ENCODE assay signal across 1 cellular context in genomic region chr20:63404129-63405085, GRCh38.
TF ChIP-seq lines count a peak whose summit lies in the region.

No MANE protein-coding gene starts in this region.

TF ChIP-seq in HEK293, 187 proteins besides CTCF, POLR2A, EP300 and RAD21:
- TF ChIP-seq, protein P1, sequence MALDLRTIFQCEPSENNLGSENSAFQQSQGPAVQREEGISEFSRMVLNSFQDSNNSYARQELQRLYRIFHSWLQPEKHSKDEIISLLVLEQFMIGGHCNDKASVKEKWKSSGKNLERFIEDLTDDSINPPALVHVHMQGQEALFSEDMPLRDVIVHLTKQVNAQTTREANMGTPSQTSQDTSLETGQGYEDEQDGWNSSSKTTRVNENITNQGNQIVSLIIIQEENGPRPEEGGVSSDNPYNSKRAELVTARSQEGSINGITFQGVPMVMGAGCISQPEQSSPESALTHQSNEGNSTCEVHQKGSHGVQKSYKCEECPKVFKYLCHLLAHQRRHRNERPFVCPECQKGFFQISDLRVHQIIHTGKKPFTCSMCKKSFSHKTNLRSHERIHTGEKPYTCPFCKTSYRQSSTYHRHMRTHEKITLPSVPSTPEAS (tag by site-specific recombination; IDR thresholded peaks at IDR 0.05) = no peak
- TF ChIP-seq GLIS1 (tag by site-specific recombination; IDR thresholded peaks at IDR 0.05) (peak; percentile 82), IKZF3 (tag by site-specific recombination; IDR thresholded peaks at IDR 0.05) (no peak), ZNF510 (tag by site-specific recombination; IDR thresholded peaks at IDR 0.05; ENCODE audit: insufficient replicate concordance) (no peak), KLF1 (tag by site-specific recombination; IDR thresholded peaks at IDR 0.05) (peak; percentile 74), GLIS2 (tag by site-specific recombination; IDR thresholded peaks at IDR 0.05) (peak; percentile 35; the same call in 1 of the 2 replicates)
